ENCODE assay signal across 13 cellular contexts in genomic region chr19:32719611-32720059, GRCh38. TPM values are rescaled to one million over a fixed set of nuclear protein-coding genes. Genes with fewer than 3 reads are reported as not detected.
DNase-seq lines count a peak whose midpoint lies in the region; ATAC-seq, FAIRE-seq and TF ChIP-seq lines count a peak whose summit lies in the region.
"Had no signal": no experiment of that assay in that cellular context is flagged by ENCODE, and none has a peak within 500 bp of the region (broad histone marks: within the 10 kb centered on the region; RNA-seq: fewer than 3 reads in every experiment).

Gene TDRD12 (plus strand): TSS chr19:32719767. CDS start chr19:32720073, 306 bp downstream.

- no peak within 1 kb of the TSS for H3K27ac Mint-ChIP-seq in activated naive CD8-positive, alpha-beta T cell treated with anti-CD3 and anti-CD28 coated beads, Interleukin-2, amount 50 U/mL, for 24 hours
- no peak within 1 kb of the TSS for H3K27ac Mint-ChIP-seq in activated naive CD8-positive, alpha-beta T cell treated with anti-CD3 and anti-CD28 coated beads for 36 hours

- H3K4me1 ChIP-seq in testis = no peaks in the 10 kb centered on the region
- H3K4me1 ChIP-seq: left lung had no signal

- ATAC-seq in activated naive CD8-positive, alpha-beta T cell treated with anti-CD3 and anti-CD28 coated beads, Interleukin-2, amount 50 U/mL, for 24 hours = no peak
- ATAC-seq in HG02884 (IDR thresholded peaks at IDR 0.05; ENCODE audit: unreplicated experiment) (peak; percentile 68), esophagus mucosa (peak; percentile 13), HG03354 (IDR thresholded peaks at IDR 0.05; ENCODE audit: poor library complexity, severe bottlenecking, unreplicated experiment) (no peak)
- ATAC-seq: left lung had no signal

- H3K27ac ChIP-seq in testis = no peak within 1 kb of the TSS
- H3K27ac ChIP-seq: left lung had no signal

- FAIRE-seq in GM19239 (lab: Jason Lieb, UNC) = no peak

- H3K9me3 Mint-ChIP-seq in activated naive CD8-positive, alpha-beta T cell treated with anti-CD3 and anti-CD28 coated beads, Interleukin-2, amount 50 U/mL, for 24 hours = no peaks in the 10 kb centered on the region
- H3K9me3 Mint-ChIP-seq in activated naive CD8-positive, alpha-beta T cell treated with anti-CD3 and anti-CD28 coated beads for 36 hours = no peaks in the 10 kb centered on the region

- H3K4me3 Mint-ChIP-seq in activated naive CD8-positive, alpha-beta T cell treated with anti-CD3 and anti-CD28 coated beads, Interleukin-2, amount 50 U/mL, for 24 hours = no peak within 1 kb of the TSS
- H3K4me3 Mint-ChIP-seq in activated naive CD8-positive, alpha-beta T cell treated with anti-CD3 and anti-CD28 coated beads for 36 hours = no peak within 1 kb of the TSS

- no peak for TF ChIP-seq POLR2A in testis (IDR thresholded peaks at IDR 0.05)

- no peaks in the 10 kb centered on the region for H3K9me3 ChIP-seq in testis
- H3K9me3 ChIP-seq: left lung had no signal

- H3K4me3 ChIP-seq in testis = peak within 1 kb of the TSS; percentile 44
- H3K4me3 ChIP-seq: left lung had no signal

- H3K4me1 Mint-ChIP-seq in activated naive CD8-positive, alpha-beta T cell treated with anti-CD3 and anti-CD28 coated beads, Interleukin-2, amount 50 U/mL, for 24 hours = no peaks in the 10 kb centered on the region
- H3K4me1 Mint-ChIP-seq in activated naive CD8-positive, alpha-beta T cell treated with anti-CD3 and anti-CD28 coated beads for 36 hours = no peaks in the 10 kb centered on the region

- H3K27me3 Mint-ChIP-seq in activated naive CD8-positive, alpha-beta T cell treated with anti-CD3 and anti-CD28 coated beads, Interleukin-2, amount 50 U/mL, for 24 hours = no peaks in the 10 kb centered on the region
- no peaks in the 10 kb centered on the region for H3K27me3 Mint-ChIP-seq in activated naive CD8-positive, alpha-beta T cell treated with anti-CD3 and anti-CD28 coated beads for 36 hours

- peak in 2 of 3 experiments; percentile 18 to 46 for TF ChIP-seq CTCF in testis (IDR thresholded peaks at IDR 0.05)

- no peaks in the 10 kb centered on the region for H3K27me3 ChIP-seq in testis
- H3K27me3 ChIP-seq: left lung had no signal

- 66 to 94% methylated on average over 4 to 43 of the region's 44 CpGs for WGBS in testis, 2 donors

- intact Hi-C loops in testis (cut with DNase I; ENCODE audit: low total_unique reads) = no loop called here

- H3K36me3 ChIP-seq in testis (ENCODE audit: low read depth, missing control alignments) = no peaks in the 10 kb centered on the region

- peaks cover 4% of the 10 kb centered on the region for H3K36me3 Mint-ChIP-seq in activated naive CD8-positive, alpha-beta T cell treated with anti-CD3 and anti-CD28 coated beads, Interleukin-2, amount 50 U/mL, for 24 hours (ENCODE audit: low read depth)
- H3K36me3 Mint-ChIP-seq in activated naive CD8-positive, alpha-beta T cell treated with anti-CD3 and anti-CD28 coated beads for 36 hours = peaks cover 7% of the 10 kb centered on the region

- peak; percentile 7 for DNase-seq in activated naive CD8-positive, alpha-beta T cell treated with anti-CD3 and anti-CD28 coated beads, Interleukin-2, amount 50 U/mL, for 24 hours
- DNase-seq in activated naive CD8-positive, alpha-beta T cell treated with anti-CD3 and anti-CD28 coated beads for 36 hours = no peak
- DNase-seq in testis (peak; percentile 78), GM19239 (ENCODE audit: insufficient read length, low spot score) (no peak), COLO668 (lab: John Stamatoyannopoulos, UW; ENCODE audit: unreplicated experiment) (no peak)
- DNase-seq: Calu3, dermis blood vessel endothelial cell, NCI-H1436, NCI-H2227 treated with DMSO at 0.1 percent for 48 hours had no signal

RNA-seq across cellular contexts. Expression of gene TDRD12, which starts in this region (rescaled TPM):
- total RNA-seq in activated naive CD8-positive, alpha-beta T cell treated with anti-CD3 and anti-CD28 coated beads for 36 hours = under 1 TPM in 1 of 2 experiments, not detected in 1; 0.06 TPM
- total RNA-seq in esophagus mucosa (0.08 TPM), testis (10 to 100 TPM; 24.3 to 30.6 TPM)
- polyA plus RNA-seq in testis (ENCODE audit: insufficient read depth, low read depth, low replicate concordance) = 33.4 TPM

Comparison
In these comparisons a context has a peak if more than half of its experiments do, and no peak if none do; other contexts are left out.
1. RNA of gene TDRD12 (total RNA-seq): 24.3 to 30.6 TPM in testis; 0.06 TPM in activated naive CD8-positive, alpha-beta T cell treated with anti-CD3 and anti-CD28 coated beads for 36 hours and 0.08 TPM in esophagus mucosa (single experiment); every median in the first group is over 10 times any median in the second.
2. DNase-seq: peak in activated naive CD8-positive, alpha-beta T cell treated with anti-CD3 and anti-CD28 coated beads, Interleukin-2, amount 50 U/mL, for 24 hours (single experiment) and testis (single experiment); none in activated naive CD8-positive, alpha-beta T cell treated with anti-CD3 and anti-CD28 coated beads for 36 hours (single experiment), GM19239 (single experiment) and COLO668 (single experiment).
3. Peak in ATAC-seq in esophagus mucosa; RNA of the gene not detected or under 1 TPM.